ENCODE assay signal across 8 cellular contexts in the genomic region with DNA sequence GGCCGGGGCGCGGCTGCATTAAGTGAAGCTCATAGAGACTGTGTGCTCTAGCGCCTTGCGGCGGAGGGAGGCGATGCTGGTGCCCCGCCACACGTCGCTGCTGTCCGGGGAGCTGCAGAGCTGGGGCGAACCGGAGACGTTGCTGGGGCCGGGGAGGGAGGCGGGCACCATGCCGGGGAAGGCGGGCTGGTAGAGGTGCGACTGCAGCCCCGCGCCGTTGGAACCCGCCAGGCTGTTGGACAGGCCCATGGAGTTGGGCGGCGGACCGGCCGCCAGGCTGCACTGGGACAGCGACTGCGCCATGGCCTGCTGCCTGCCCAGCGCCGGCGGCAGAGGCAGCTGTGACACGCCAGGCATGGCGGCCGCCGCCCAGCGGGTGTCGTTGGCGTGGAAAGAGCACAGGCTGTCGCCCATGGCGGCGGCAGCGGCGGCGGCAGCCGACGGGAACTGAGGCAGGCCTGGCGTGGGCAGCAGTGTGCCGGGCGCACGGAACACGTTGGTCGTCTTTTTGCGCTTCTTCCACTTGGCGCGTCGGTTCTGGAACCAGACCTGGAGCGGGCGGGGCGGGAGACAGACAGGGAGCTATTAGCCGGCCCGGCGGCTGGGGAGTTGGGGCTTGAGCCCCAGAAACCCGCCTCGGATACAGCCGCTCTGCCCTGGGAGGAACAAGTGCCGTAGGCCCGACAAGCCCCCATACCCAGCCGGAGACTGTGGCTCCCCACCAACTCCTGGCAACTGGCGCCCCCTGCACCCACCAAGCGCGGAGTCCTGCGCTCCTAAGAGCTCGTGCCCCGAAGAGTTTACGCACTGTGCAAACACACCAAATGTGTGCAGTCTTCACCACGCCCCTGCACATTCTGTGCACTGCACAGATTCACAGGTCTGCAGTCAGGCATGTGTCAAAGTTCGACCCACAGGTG. TPM values are rescaled to one million over a fixed set of nuclear protein-coding genes. Genes with fewer than 3 reads are reported as not detected.
DNase-seq lines count a peak whose midpoint lies in the region; ATAC-seq and TF ChIP-seq lines count a peak whose summit lies in the region.

No MANE protein-coding gene starts in this region.

- CTCF ChIA-PET in activated B cell treated with CpG ODN at 0.5 μM for 24 hours (lab: Charles Lee) = interaction anchor here (0.6 kb wide), 1 partner anchor 377 kb away, joined by 3 read pairs; no protein-coding TSS in a partner anchor

- H3K27ac ChIP-seq in C4-2B (peak overlapping the region; percentile 44), gastroesophageal sphincter (no peak overlapping the region)

- peak overlapping the region; percentile 56 for H3K27ac Mint-ChIP-seq in activated B cell treated with CpG ODN at 0.5 μM for 24 hours
- no peak overlapping the region for H3K27ac Mint-ChIP-seq in progenitor cell of endocrine pancreas

- no peaks in the 10 kb centered on the region for H3K36me3 ChIP-seq in gastroesophageal sphincter

- peaks cover 100% of the 10 kb centered on the region for H3K27me3 ChIP-seq in gastroesophageal sphincter

- H3K4me3 Mint-ChIP-seq in activated B cell treated with CpG ODN at 0.5 μM for 24 hours = peak overlapping the region; percentile 82
- peak overlapping the region; percentile 54 for H3K4me3 Mint-ChIP-seq in progenitor cell of endocrine pancreas (ENCODE audit: low read depth)

- H3K9me3 ChIP-seq in gastroesophageal sphincter = peaks cover 0 to 16% (median 0%) of the 10 kb centered on the region in 3 donors

- peak overlapping the region; percentile 8 to 52 for H3K4me3 ChIP-seq in gastroesophageal sphincter

- H3K27me3 Mint-ChIP-seq in activated B cell treated with CpG ODN at 0.5 μM for 24 hours (peaks cover 42% of the 10 kb centered on the region), progenitor cell of endocrine pancreas (peaks cover 91% of the 10 kb centered on the region)

- H3K4me1 Mint-ChIP-seq in activated B cell treated with CpG ODN at 0.5 μM for 24 hours = peaks cover 28% of the 10 kb centered on the region
- H3K4me1 Mint-ChIP-seq in progenitor cell of endocrine pancreas (ENCODE audit: low read depth) = peaks cover 9% of the 10 kb centered on the region

- ATAC-seq in GM18519 (IDR thresholded peaks at IDR 0.05; ENCODE audit: low FRiP score, unreplicated experiment) (peak; percentile 78), HG02938 (IDR thresholded peaks at IDR 0.05; ENCODE audit: unreplicated experiment) (peak; percentile 84), activated B cell treated with CpG ODN at 0.5 μM for 24 hours (ENCODE audit: low read depth) (peak; percentile 79), gastroesophageal sphincter (peak; percentile 53)

- TF ChIP-seq CTCF in C4-2B (conservative IDR thresholded peaks at IDR 0.05) (peak; percentile 55), activated B cell treated with CpG ODN at 0.5 μM for 24 hours (IDR thresholded peaks at IDR 0.05) (no peak), gastroesophageal sphincter (IDR thresholded peaks at IDR 0.05) (no peak), progenitor cell of endocrine pancreas (IDR thresholded peaks at IDR 0.05; ENCODE audit: unreplicated experiment) (peak; percentile 45)

- TF ChIP-seq EP300 in gastroesophageal sphincter (IDR thresholded peaks at IDR 0.05) = no peak

- intact Hi-C loops in activated B cell treated with CpG ODN at 0.5 μM for 24 hours (cut with micrococcal nuclease) = loop anchor here (1.0 to 5.0 kb wide), 6 partner anchors 8 to 1882 kb away; partner anchors contain the start of genes HOMER1, OTP and WDR41

- peaks cover 0 to 35% (median 15%) of the 10 kb centered on the region in 3 donors for H3K4me1 ChIP-seq in gastroesophageal sphincter

- peaks cover 2% of the 10 kb centered on the region for H3K36me3 Mint-ChIP-seq in activated B cell treated with CpG ODN at 0.5 μM for 24 hours (ENCODE audit: low read depth)
- no peaks in the 10 kb centered on the region for H3K36me3 Mint-ChIP-seq in progenitor cell of endocrine pancreas (ENCODE audit: insufficient read depth)

- POLR2A ChIA-PET in activated B cell treated with CpG ODN at 0.5 μM for 24 hours (lab: Charles Lee) = interaction anchor here (0.5 to 0.7 kb wide), 3 partner anchors 40 to 762 kb away, joined by 4 to 8 read pairs (median 5); no protein-coding TSS in a partner anchor

- TF ChIP-seq POLR2A in gastroesophageal sphincter (IDR thresholded peaks at IDR 0.05) = no peak

- 3 to 14% methylated on average over 1 to 11 of the region's 78 CpGs for WGBS in gastroesophageal sphincter (ENCODE audit: low coverage in 1 of 2), 2 donors

- peak; percentile 41 to 78 for DNase-seq in NCI-H187 (lab: John Stamatoyannopoulos, UW)
- DNase-seq in activated B cell treated with CpG ODN at 0.5 μM for 24 hours = peak; percentile 49
- peak; percentile 42 for DNase-seq in progenitor cell of endocrine pancreas (ENCODE audit: low spot score, unreplicated experiment)
- no peak for DNase-seq in dedifferentiated amniotic fluid mesenchymal stem cell (ENCODE audit: extremely low spot score)

- peaks cover 14% of the 10 kb centered on the region for H3K9me3 Mint-ChIP-seq in activated B cell treated with CpG ODN at 0.5 μM for 24 hours
- no peaks in the 10 kb centered on the region for H3K9me3 Mint-ChIP-seq in progenitor cell of endocrine pancreas (ENCODE audit: low read depth)

RNA-seq across cellular contexts. Expression of gene OTP, which starts 8.0 kb away (rescaled TPM):
- not detected in 2 replicates for total RNA-seq in activated B cell treated with CpG ODN at 0.5 μM for 24 hours
- total RNA-seq in gastroesophageal sphincter = under 1 TPM in 1 of 4 donors, not detected in 3; 0.50 TPM
- not detected in 2 replicates for total RNA-seq in progenitor cell of endocrine pancreas

Comparison
In these comparisons a context has a peak if more than half of its experiments do, and no peak if none do; other contexts are left out.
1. CTCF ChIP-seq: peak in C4-2B (single experiment) and progenitor cell of endocrine pancreas (single experiment); none in activated B cell treated with CpG ODN at 0.5 μM for 24 hours (single experiment) and gastroesophageal sphincter (0 of 4).
2. Peak in every context shown above with its lines, with median percentiles within 50 percentile points of each other: ATAC-seq.